ENCODE assay signal across 8 cellular contexts in genomic region chr7:28296571-28297483, GRCh38.
DNase-seq lines count a peak whose midpoint lies in the region; ATAC-seq lines count a peak whose summit lies in the region.

No MANE protein-coding gene starts in this region.

- DNase-seq in NCI-H1436 (lab: John Stamatoyannopoulos, UW) (peak; percentile 62), NCI-H1436 treated with DMSO at 0.1 percent for 48 hours (lab: John Stamatoyannopoulos, UW) (no peak), NCI-H2227 treated with DMSO at 0.1 percent for 48 hours (lab: John Stamatoyannopoulos, UW) (peak; percentile 1), glomerular visceral epithelial cell (ENCODE audit: extremely low spot score) (peak; percentile 40), AG08395 (ENCODE audit: low spot score) (no peak)
- DNase-seq in activated CD8-positive, alpha-beta memory T cell treated with anti-CD3 and anti-CD28 coated beads, Interleukin-2, amount 50 U/mL, for 48 hours: peak; percentile 73
- peak; percentile 13 to 56 (median 27) for DNase-seq in stimulated activated CD4-positive, alpha-beta T cell treated with anti-CD3 and anti-CD28 coated beads, TNF-alpha, amount 100 ng/mL, for 24 hours (ENCODE audit: low read depth in 3 of 3)

- no peak for ATAC-seq in HG03045 (IDR thresholded peaks at IDR 0.05; ENCODE audit: unreplicated experiment)

Comparison
In these comparisons a context has a peak if more than half of its experiments do, and no peak if none do; other contexts are left out.
1. DNase-seq: peak in NCI-H1436 (single experiment), NCI-H2227 treated with DMSO at 0.1 percent for 48 hours (single experiment), activated CD8-positive, alpha-beta memory T cell treated with anti-CD3 and anti-CD28 coated beads, Interleukin-2, amount 50 U/mL, for 48 hours (single experiment), glomerular visceral epithelial cell (single experiment) and stimulated activated CD4-positive, alpha-beta T cell treated with anti-CD3 and anti-CD28 coated beads, TNF-alpha, amount 100 ng/mL, for 24 hours (3 of 3); none in NCI-H1436 treated with DMSO at 0.1 percent for 48 hours (single experiment) and AG08395 (single experiment).